In the genomic region with DNA sequence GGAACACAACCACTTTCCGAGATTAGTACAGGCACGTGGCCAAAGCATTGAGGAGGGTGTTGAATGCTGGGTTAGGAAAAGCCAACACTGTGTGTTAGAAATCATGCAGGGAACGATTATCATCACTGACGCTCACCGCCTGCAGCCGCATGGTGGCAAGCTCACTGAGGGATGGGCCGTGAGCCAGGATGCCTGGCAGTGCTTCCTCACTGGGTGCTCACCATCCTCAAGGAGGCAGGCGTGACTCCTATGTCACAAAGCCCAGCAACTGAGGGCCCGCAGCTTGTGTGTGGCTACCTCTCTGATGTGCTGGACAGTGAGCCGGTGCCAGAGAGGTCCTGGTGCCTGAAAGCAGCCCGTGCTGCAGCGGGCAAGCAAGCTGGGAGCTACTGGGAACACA, we compare ENCODE assay signal across 24 cellular contexts. TPM values are rescaled to one million over a fixed set of nuclear protein-coding genes. Genes with fewer than 3 reads are reported as not detected.
DNase-seq lines count a peak whose midpoint lies in the region; ATAC-seq and TF ChIP-seq lines count a peak whose summit lies in the region.
"Had no signal": no experiment of that assay in that cellular context is flagged by ENCODE, and none has a peak within 500 bp of the region (broad histone marks: within the 10 kb centered on the region; RNA-seq: fewer than 3 reads in every experiment).

No MANE protein-coding gene starts in this region.

- no peak for ATAC-seq in activated CD8-positive, alpha-beta T cell treated with anti-CD3 and anti-CD28 coated beads, Interleukin-2, amount 10 ng/mL, durations not matched to agents 7 days and 5 days
- no peak for ATAC-seq in activated CD8-positive, alpha-beta T cell treated with anti-CD3 and anti-CD28 coated beads for 36 hours
- peak; percentile 82 to 90 (median 86) for ATAC-seq in heart left ventricle
- ATAC-seq in lower lobe of right lung: no peak
- no peak for ATAC-seq in HG02884 (IDR thresholded peaks at IDR 0.05; ENCODE audit: unreplicated experiment)
- ATAC-seq: K562, left lung had no signal

- no peak for DNase-seq in activated CD8-positive, alpha-beta T cell treated with anti-CD3 and anti-CD28 coated beads, Interleukin-2, amount 10 ng/mL, durations not matched to agents 7 days and 5 days
- DNase-seq in activated CD8-positive, alpha-beta T cell treated with anti-CD3 and anti-CD28 coated beads for 36 hours: no peak
- DNase-seq in heart left ventricle (peak; percentile 68 to 88 (median 83)), lower lobe of right lung (peak; percentile 25), substantia nigra (lab: John Stamatoyannopoulos, UW) (peak in 38 of 49 donors; percentile 6 to 94 (median 44)), NCI-H1417 treated with DMSO at 0.1 percent for 48 hours (lab: John Stamatoyannopoulos, UW) (no peak), dermis blood vessel endothelial cell (no peak)
- DNase-seq: activated CD4-positive, CD25-positive, alpha-beta regulatory T cell; activated naive CD4-positive, alpha-beta T cell treated with Interleukin-2 at 50 U/mL for 16 hours; activated T-cell treated with anti-CD3 and anti-CD28 coated beads, Interleukin-2, amount 50 U/mL, for 24 hours; AML-193; endodermal cell; HCEC 1CT; NCI-H1436 treated with DMSO at 0.1 percent for 48 hours; NCI-H69; stimulated activated CD4-positive, alpha-beta T cell treated with anti-CD3 and anti-CD28 coated beads, Interleukin-4, amount 100 ng/mL, for 24 hours; stimulated activated naive CD4-positive, alpha-beta T cell treated with Interleukin-2 at 50 U/mL for 16 hours; T1000; transverse colon had no signal

- no peak for TF ChIP-seq POLR2A in heart left ventricle (IDR thresholded peaks at IDR 0.05)

- H3K9me3 ChIP-seq in heart left ventricle (no peaks in the 10 kb centered on the region), lower lobe of right lung (no peaks in the 10 kb centered on the region)
- H3K9me3 ChIP-seq: left lung, transverse colon had no signal

- H3K4me1 Mint-ChIP-seq in activated CD8-positive, alpha-beta T cell treated with anti-CD3 and anti-CD28 coated beads, Interleukin-2, amount 10 ng/mL, durations not matched to agents 7 days and 5 days (ENCODE audit: low read depth): no peaks in the 10 kb centered on the region
- H3K4me1 Mint-ChIP-seq in activated CD8-positive, alpha-beta T cell treated with anti-CD3 and anti-CD28 coated beads for 36 hours (ENCODE audit: low read depth): no peaks in the 10 kb centered on the region
- H3K4me1 Mint-ChIP-seq: endodermal cell, neural progenitor cell had no signal

- TF ChIP-seq CTCF in activated CD8-positive, alpha-beta T cell treated with anti-CD3 and anti-CD28 coated beads for 36 hours (IDR thresholded peaks at IDR 0.05): no peak
- peak in 2 of 12 donors; percentile 20 to 21 for TF ChIP-seq CTCF in heart left ventricle (IDR thresholded peaks at IDR 0.05)
- TF ChIP-seq CTCF in lower lobe of right lung (IDR thresholded peaks at IDR 0.05): no peak

- H3K36me3 Mint-ChIP-seq in activated CD8-positive, alpha-beta T cell treated with anti-CD3 and anti-CD28 coated beads, Interleukin-2, amount 10 ng/mL, durations not matched to agents 7 days and 5 days (ENCODE audit: low read depth): peaks cover 14% of the 10 kb centered on the region
- peaks cover 15% of the 10 kb centered on the region for H3K36me3 Mint-ChIP-seq in activated CD8-positive, alpha-beta T cell treated with anti-CD3 and anti-CD28 coated beads for 36 hours (ENCODE audit: low read depth)

- peak overlapping the region; percentile 22 for H3K27ac Mint-ChIP-seq in activated CD8-positive, alpha-beta T cell treated with anti-CD3 and anti-CD28 coated beads, Interleukin-2, amount 10 ng/mL, durations not matched to agents 7 days and 5 days
- H3K27ac Mint-ChIP-seq in activated CD8-positive, alpha-beta T cell treated with anti-CD3 and anti-CD28 coated beads for 36 hours: no peak overlapping the region
- H3K27ac Mint-ChIP-seq: activated T-cell treated with anti-CD3 and anti-CD28 coated beads, Interleukin-2, amount 50 U/mL, for 24 hours had no signal

- H3K4me3 ChIP-seq in heart left ventricle (no peak overlapping the region), lower lobe of right lung (no peak overlapping the region)
- H3K4me3 ChIP-seq: K562, left lung, neural progenitor cell, transverse colon had no signal

- 39 to 75% (median 59%) methylated on average over 9 to 12 of the region's 12 CpGs for WGBS in heart left ventricle, 4 donors

- H3K27me3 ChIP-seq in heart left ventricle: no peaks in the 10 kb centered on the region
- no peaks in the 10 kb centered on the region for H3K27me3 ChIP-seq in lower lobe of right lung (ENCODE audit: low read depth)
- H3K27me3 ChIP-seq: left lung, neural progenitor cell, transverse colon had no signal

- no peaks in the 10 kb centered on the region for H3K9me3 Mint-ChIP-seq in activated CD8-positive, alpha-beta T cell treated with anti-CD3 and anti-CD28 coated beads, Interleukin-2, amount 10 ng/mL, durations not matched to agents 7 days and 5 days (ENCODE audit: insufficient read depth)
- no peaks in the 10 kb centered on the region for H3K9me3 Mint-ChIP-seq in activated CD8-positive, alpha-beta T cell treated with anti-CD3 and anti-CD28 coated beads for 36 hours
- H3K9me3 Mint-ChIP-seq: activated T-cell treated with anti-CD3 and anti-CD28 coated beads, Interleukin-2, amount 50 U/mL, for 24 hours; endodermal cell; neural progenitor cell had no signal

- H3K36me3 ChIP-seq in heart left ventricle (peaks cover 0 to 79% (median 53%) of the 10 kb centered on the region in 9 donors), lower lobe of right lung (peaks cover 85% of the 10 kb centered on the region)
- H3K36me3 ChIP-seq: neural progenitor cell had no signal

- intact Hi-C loops in activated CD8-positive, alpha-beta T cell treated with anti-CD3 and anti-CD28 coated beads for 36 hours (cut with micrococcal nuclease): no loop called here
- intact Hi-C loops in heart left ventricle (cut with DNase I): loop anchor here in 2 of 10 donors (5.0 to 10.0 kb wide), 2 partner anchors 278 to 281 kb away; no protein-coding TSS in a partner anchor
- intact Hi-C loops in lower lobe of right lung (cut with DNase I): no loop called here

- POLR2A ChIA-PET in activated CD8-positive, alpha-beta T cell treated with anti-CD3 and anti-CD28 coated beads, Interleukin-2, amount 10 ng/mL, durations not matched to agents 7 days and 5 days (lab: Charles Lee): interaction anchor here (0.6 kb wide), 1 partner anchor 277 kb away, joined by 3 read pairs; no protein-coding TSS in a partner anchor
- POLR2A ChIA-PET in activated CD8-positive, alpha-beta T cell treated with anti-CD3 and anti-CD28 coated beads for 36 hours (lab: Charles Lee): no interaction called here

- H3K4me3 Mint-ChIP-seq in activated CD8-positive, alpha-beta T cell treated with anti-CD3 and anti-CD28 coated beads, Interleukin-2, amount 10 ng/mL, durations not matched to agents 7 days and 5 days: no peak overlapping the region
- H3K4me3 Mint-ChIP-seq in activated CD8-positive, alpha-beta T cell treated with anti-CD3 and anti-CD28 coated beads for 36 hours: no peak overlapping the region
- H3K4me3 Mint-ChIP-seq: activated T-cell treated with anti-CD3 and anti-CD28 coated beads, Interleukin-2, amount 50 U/mL, for 24 hours; endodermal cell; neural progenitor cell had no signal

- H3K27ac ChIP-seq in heart left ventricle (peak overlapping the region in 7 of 12 donors; percentile 6 to 80 (median 62)), lower lobe of right lung (no peak overlapping the region), substantia nigra (ENCODE audit: low read depth, low read length, poor library complexity, severe bottlenecking) (peak overlapping the region; percentile 67)
- H3K27ac ChIP-seq: 22Rv1, left lung, neural progenitor cell, transverse colon had no signal

- CTCF ChIA-PET in activated CD8-positive, alpha-beta T cell treated with anti-CD3 and anti-CD28 coated beads, Interleukin-2, amount 10 ng/mL, durations not matched to agents 7 days and 5 days (lab: Charles Lee): no interaction called here
- CTCF ChIA-PET in activated CD8-positive, alpha-beta T cell treated with anti-CD3 and anti-CD28 coated beads for 36 hours (lab: Charles Lee): interaction anchor here (0.8 to 1.6 kb wide), 2 partner anchors 28 to 45 kb away, joined by 3 read pairs; no protein-coding TSS in a partner anchor

- H3K27me3 Mint-ChIP-seq in activated CD8-positive, alpha-beta T cell treated with anti-CD3 and anti-CD28 coated beads, Interleukin-2, amount 10 ng/mL, durations not matched to agents 7 days and 5 days (ENCODE audit: low read depth): no peaks in the 10 kb centered on the region
- H3K27me3 Mint-ChIP-seq in activated CD8-positive, alpha-beta T cell treated with anti-CD3 and anti-CD28 coated beads for 36 hours: no peaks in the 10 kb centered on the region
- H3K27me3 Mint-ChIP-seq: activated T-cell treated with anti-CD3 and anti-CD28 coated beads, Interleukin-2, amount 50 U/mL, for 24 hours had no signal

- peaks cover 0 to 42% (median 9%) of the 10 kb centered on the region in 12 donors for H3K4me1 ChIP-seq in heart left ventricle
- no peaks in the 10 kb centered on the region for H3K4me1 ChIP-seq in lower lobe of right lung
- H3K4me1 ChIP-seq: left lung, neural progenitor cell, transverse colon had no signal

RNA-seq across cellular contexts. Expression of gene TIMM44, which starts 30.4 kb away (rescaled TPM):
- 10 to 100 TPM; 63.6 to 69.6 TPM for total RNA-seq in activated CD8-positive, alpha-beta T cell treated with anti-CD3 and anti-CD28 coated beads, Interleukin-2, amount 10 ng/mL, durations not matched to agents 7 days and 5 days
- total RNA-seq in activated CD8-positive, alpha-beta T cell treated with anti-CD3 and anti-CD28 coated beads for 36 hours: 10 to 100 TPM; 92.3 to 95.5 TPM
- total RNA-seq in heart left ventricle: 10 to 100 TPM; 55.9 to 99.9 (median 70.6) TPM
- polyA plus RNA-seq in heart left ventricle: 100 to 1,000 TPM in 1 of 2 donors, 10 to 100 TPM in 1; 99.6 to 140 TPM
- total RNA-seq in lower lobe of right lung: 45.2 TPM
- 44.0 and 53.4 TPM in 2 replicates for total RNA-seq in dermis blood vessel endothelial cell

RNA-seq across cellular contexts. Expression of gene ELAVL1, which starts 31.6 kb away (rescaled TPM):
- total RNA-seq in activated CD8-positive, alpha-beta T cell treated with anti-CD3 and anti-CD28 coated beads, Interleukin-2, amount 10 ng/mL, durations not matched to agents 7 days and 5 days: 100 to 1,000 TPM; 128 to 132 TPM
- total RNA-seq in activated CD8-positive, alpha-beta T cell treated with anti-CD3 and anti-CD28 coated beads for 36 hours: 100 to 1,000 TPM; 161 to 164 TPM
- total RNA-seq in heart left ventricle: 10 to 100 TPM; 31.4 to 62.0 (median 53.4) TPM
- 10 to 100 TPM in 1 of 2 donors, 1 to 10 TPM in 1; 9.8 to 38.9 TPM for polyA plus RNA-seq in heart left ventricle
- 66.3 TPM for total RNA-seq in lower lobe of right lung
- 43.2 and 98.7 TPM in 2 replicates for total RNA-seq in dermis blood vessel endothelial cell

RNA-seq across cellular contexts. Expression of gene CTXN1, which starts 47.9 kb away (rescaled TPM):
- under 1 TPM; 0.31 to 0.37 TPM for total RNA-seq in activated CD8-positive, alpha-beta T cell treated with anti-CD3 and anti-CD28 coated beads, Interleukin-2, amount 10 ng/mL, durations not matched to agents 7 days and 5 days
- under 1 TPM; 0.74 to 0.87 TPM for total RNA-seq in activated CD8-positive, alpha-beta T cell treated with anti-CD3 and anti-CD28 coated beads for 36 hours
- 1 to 10 TPM in 2 of 9 donors, under 1 TPM in 5, not detected in 2; 0.21 to 3.3 (median 0.32) TPM for total RNA-seq in heart left ventricle
- under 1 TPM in 1 of 2 donors, not detected in 1; 0.87 TPM for polyA plus RNA-seq in heart left ventricle
- total RNA-seq in lower lobe of right lung: 5.8 TPM
- total RNA-seq in dermis blood vessel endothelial cell: 4.6 and 4.9 TPM in 2 replicates

RNA-seq across cellular contexts. Expression of gene SNAPC2, which starts 53.7 kb away (rescaled TPM):
- 10 to 100 TPM; 18.6 to 19.0 TPM for total RNA-seq in activated CD8-positive, alpha-beta T cell treated with anti-CD3 and anti-CD28 coated beads, Interleukin-2, amount 10 ng/mL, durations not matched to agents 7 days and 5 days
- total RNA-seq in activated CD8-positive, alpha-beta T cell treated with anti-CD3 and anti-CD28 coated beads for 36 hours: 10 to 100 TPM; 16.0 to 18.2 TPM
- 10 to 100 TPM in 4 of 9 donors, 1 to 10 TPM in 5; 6.8 to 16.7 (median 9.3) TPM for total RNA-seq in heart left ventricle
- 10 to 100 TPM; 10.4 to 28.9 TPM for polyA plus RNA-seq in heart left ventricle
- total RNA-seq in lower lobe of right lung: 17.6 TPM
- 14.1 and 14.3 TPM in 2 replicates for total RNA-seq in dermis blood vessel endothelial cell

RNA-seq across cellular contexts. Expression of gene TGFBR3L, which starts 59.3 kb away (rescaled TPM):
- 1 to 10 TPM; 2.7 to 3.6 TPM for total RNA-seq in activated CD8-positive, alpha-beta T cell treated with anti-CD3 and anti-CD28 coated beads, Interleukin-2, amount 10 ng/mL, durations not matched to agents 7 days and 5 days
- total RNA-seq in activated CD8-positive, alpha-beta T cell treated with anti-CD3 and anti-CD28 coated beads for 36 hours: 1 to 10 TPM; 5.1 to 5.9 TPM
- total RNA-seq in heart left ventricle: 10 to 100 TPM in 2 of 9 donors, 1 to 10 TPM in 7; 3.6 to 41.2 (median 8.0) TPM
- 1 to 10 TPM in 1 of 2 donors, under 1 TPM in 1; 0.76 to 3.5 TPM for polyA plus RNA-seq in heart left ventricle
- total RNA-seq in lower lobe of right lung: 2.1 TPM
- 0.19 TPM in 1 of 2 replicates, not detected in the other for total RNA-seq in dermis blood vessel endothelial cell
- total RNA-seq: K562 had no signal
- polyA plus RNA-seq: K562 had no signal

Comparison
In these comparisons a context has a peak if more than half of its experiments do, and no peak if none do; other contexts are left out.
1. ATAC-seq: peak in heart left ventricle (4 of 4); none in activated CD8-positive, alpha-beta T cell treated with anti-CD3 and anti-CD28 coated beads, Interleukin-2, amount 10 ng/mL, durations not matched to agents 7 days and 5 days (single experiment), activated CD8-positive, alpha-beta T cell treated with anti-CD3 and anti-CD28 coated beads for 36 hours (single experiment), lower lobe of right lung (0 of 2) and HG02884 (single experiment).
2. DNase-seq: peak in heart left ventricle (5 of 5), lower lobe of right lung (single experiment) and substantia nigra (38 of 49); none in activated CD8-positive, alpha-beta T cell treated with anti-CD3 and anti-CD28 coated beads, Interleukin-2, amount 10 ng/mL, durations not matched to agents 7 days and 5 days (single experiment), activated CD8-positive, alpha-beta T cell treated with anti-CD3 and anti-CD28 coated beads for 36 hours (single experiment), NCI-H1417 treated with DMSO at 0.1 percent for 48 hours (single experiment) and dermis blood vessel endothelial cell (single experiment).